ENCODE assay signal across 16 cellular contexts in the genomic region with DNA sequence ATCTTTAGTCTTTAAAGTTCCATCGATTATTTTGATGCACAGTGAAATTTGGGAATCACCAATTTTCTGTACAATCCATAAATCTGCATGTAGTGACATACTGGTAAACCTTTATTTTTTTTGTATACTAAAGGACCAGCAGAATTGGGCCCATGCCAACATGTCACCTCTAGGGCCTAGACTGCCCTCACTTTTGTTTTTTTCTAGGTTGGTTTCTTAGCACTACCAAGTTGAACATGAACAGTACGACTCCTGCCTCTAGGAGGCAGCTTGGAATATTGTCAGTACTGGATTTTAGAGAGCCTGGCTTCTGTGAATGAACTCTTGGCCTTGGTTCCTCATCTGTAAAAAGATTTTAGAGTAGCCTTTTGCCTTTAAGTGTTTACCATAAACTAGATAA. TPM values are rescaled to one million over a fixed set of nuclear protein-coding genes. Genes with fewer than 3 reads are reported as not detected.
A peak's percentile ranks its signal among the peaks of the same experiment; 100 is the strongest.
DNase-seq lines count a peak whose midpoint lies in the region; ATAC-seq, FAIRE-seq and TF ChIP-seq lines count a peak whose summit lies in the region.
"Had no signal": no experiment of that assay in that cellular context is flagged by ENCODE, and none has a peak within 500 bp of the region (broad histone marks: within the 10 kb centered on the region; RNA-seq: fewer than 3 reads in every experiment).

No MANE protein-coding gene starts in this region.

- no TSS peak for BruUV-seq in IMR-90 (replicated peaks; lab: Mats Ljungman, UMichigan)

- TF ChIP-seq CTCF in IMR-90 (conservative IDR thresholded peaks at IDR 0.05; ENCODE audit: low read depth, low read length) (0 out of 2 replicates have a peak, but pooled peaks have one; percentile 9), astrocyte of the cerebellum (IDR thresholded peaks at IDR 0.05; ENCODE audit: low read depth, low read length, missing control alignments) (peak; percentile 30), kidney (IDR thresholded peaks at IDR 0.05; ENCODE audit: borderline replicate concordance, extremely low read depth, insufficient read depth) (peak; percentile 14)

- intact Hi-C loops in IMR-90 (cut with micrococcal nuclease) = no loop called here
- intact Hi-C loops in kidney (cut with DNase I) = no loop called here

- no peak overlapping the region for H3K27ac ChIP-seq in IMR-90 (ENCODE audit: insufficient read depth, low read length)
- no peak overlapping the region for H3K27ac ChIP-seq in kidney (ENCODE audit: low read depth in 2 of 2, low read length in 2 of 2)

- H3K27me3 ChIP-seq in IMR-90 (ENCODE audit: control insufficient read depth, insufficient read depth, low read length) (no peaks in the 10 kb centered on the region), MG63 (no peaks in the 10 kb centered on the region)

- no peak overlapping the region for H3K4me3 ChIP-seq in IMR-90 (ENCODE audit: insufficient read depth, low read depth, low read length)
- no peak overlapping the region for H3K4me3 ChIP-seq in astrocyte of the cerebellum (ENCODE audit: low read depth, low read length)
- no peak overlapping the region for H3K4me3 ChIP-seq in kidney (ENCODE audit: low read length in 2 of 2)
- H3K4me3 ChIP-seq in MG63 = no peak overlapping the region

- H4K91ac ChIP-seq in IMR-90 (ENCODE audit: insufficient read depth, low read depth, low read length) = no peak overlapping the region

- in situ Hi-C loops in ACHN (cut with HindIII; ENCODE audit: low pct_ligation_motif_present, low pct_unique_long_range_greater_than_20kb, low sequenced_read_pairs) (no loop called here), IMR-90 (cut with MboI; ENCODE audit: low sequenced_read_pairs) (loop anchor here (25.0 kb wide), 2 partner anchors 353 to 803 kb away; no protein-coding TSS in a partner anchor), astrocyte of the cerebellum (cut with HindIII; ENCODE audit: low sequenced_read_pairs) (no loop called here)

- no peak overlapping the region for H3K18ac ChIP-seq in IMR-90 (ENCODE audit: low read depth, low read length)

- H2AK5ac ChIP-seq in IMR-90 (ENCODE audit: low read depth, low read length) = no peak overlapping the region

- no peak overlapping the region for H3K23ac ChIP-seq in IMR-90 (ENCODE audit: low read depth, low read length)

- H4K8ac ChIP-seq in IMR-90 (ENCODE audit: low read depth in 2 of 2, low read length in 2 of 2) = no peak overlapping the region

- H4K20me1 ChIP-seq in IMR-90 (ENCODE audit: insufficient read depth, low read length) = peaks cover 5% of the 10 kb centered on the region

- no peak overlapping the region for H2BK15ac ChIP-seq in IMR-90 (ENCODE audit: low read depth, low read length)

- H3K4me1 ChIP-seq in IMR-90 (ENCODE audit: control insufficient read depth, insufficient read depth, low read length) (no peaks in the 10 kb centered on the region), kidney (ENCODE audit: control insufficient read depth in 1 of 2, insufficient read depth in 1 of 2, low read depth in 1 of 2, low read length in 2 of 2) (no peaks in the 10 kb centered on the region)

- no peak overlapping the region for H2AFZ ChIP-seq in IMR-90 (replicated peaks; ENCODE audit: low read length, poor library complexity)

- H3K4me2 ChIP-seq in IMR-90 (ENCODE audit: low read depth, low read length) = no peak overlapping the region

- DNase-seq in ACHN (peak; percentile 11), IMR-90 (no peak), astrocyte of the cerebellum (ENCODE audit: low read depth) (no peak), kidney (no peak), MG63 (no peak)
- no peak for DNase-seq in stimulated activated naive CD8-positive, alpha-beta T cell treated with anti-CD3 and anti-CD28 coated beads, Interleukin-15, Interleukin-2, amounts not matched to agents 100 U/mL and 50 U/mL, for 24 hours
- DNase-seq: activated CD4-positive, alpha-beta T cell treated with anti-CD3 and anti-CD28 coated beads for 4 hours; caudate nucleus; GDM1; naive B cell; NCI-H146; NCI-H774; T-cell had no signal

- no peak overlapping the region for H3K14ac ChIP-seq in IMR-90 (replicated peaks; ENCODE audit: low read depth, low read length)

- no peak overlapping the region for H2BK20ac ChIP-seq in IMR-90 (ENCODE audit: low read depth, low read length)

- H3K9ac ChIP-seq in IMR-90 (ENCODE audit: low read depth, low read length) = no peak overlapping the region
- no peak overlapping the region for H3K9ac ChIP-seq in kidney (ENCODE audit: low read length in 2 of 2)

- TF ChIP-seq POLR2A in IMR-90 (IDR thresholded peaks at IDR 0.05; ENCODE audit: low read depth, low read length) = no peak

- H3K36me3 ChIP-seq in IMR-90 (ENCODE audit: control insufficient read depth, insufficient read depth, low read length) = peaks cover 10% of the 10 kb centered on the region; the same call in 1 of the 2 replicates
- H3K36me3 ChIP-seq in kidney (ENCODE audit: control insufficient read depth in 1 of 2, insufficient read depth in 2 of 2, low read length in 2 of 2) = no peaks in the 10 kb centered on the region
- peaks cover 12% of the 10 kb centered on the region for H3K36me3 ChIP-seq in MG63

- FAIRE-seq in kidney (lab: Jason Lieb, UNC) = no peak
- FAIRE-seq: urothelium cell line had no signal

- 100% methylated on average over 1 of the region's 2 CpGs; no CpG with 5 or more reads in 1 of the 2 experiments for WGBS in IMR-90 (ENCODE audit: extremely low coverage in 2 of 2, insufficient read length in 1 of 2), 2 experiments

- H3K9me1 ChIP-seq in IMR-90 (ENCODE audit: insufficient read depth, low read length) = no peaks in the 10 kb centered on the region

- POLR2A ChIA-PET in IMR-90 (lab: Charles Lee; ENCODE audit: unreplicated experiment) = no interaction called here

- no peak overlapping the region for H3K56ac ChIP-seq in IMR-90 (ENCODE audit: extremely low read depth, insufficient read depth, low read length)

- TF ChIP-seq RAD21 in IMR-90 (IDR thresholded peaks at IDR 0.05; ENCODE audit: low read length) = no peak

- no peak overlapping the region for H3K4ac ChIP-seq in IMR-90 (ENCODE audit: low read depth, low read length)

- H3K9me3 ChIP-seq in IMR-90 (ENCODE audit: control insufficient read depth, insufficient read depth, low read length) (no peaks in the 10 kb centered on the region), kidney (ENCODE audit: control insufficient read depth in 1 of 2, low read length in 2 of 2) (no peaks in the 10 kb centered on the region), MG63 (no peaks in the 10 kb centered on the region)

- H3K79me1 ChIP-seq in IMR-90 (ENCODE audit: low read depth in 1 of 2, low read length in 2 of 2) = peaks cover 20 to 38% of the 10 kb centered on the region in 2 experiments

- dilution Hi-C loops in IMR-90 (cut with HindIII; ENCODE audit: low sequenced_read_pairs, unreplicated experiment) = no loop called here

- H2BK5ac ChIP-seq in IMR-90 (ENCODE audit: low read depth, low read length, poor library complexity, severe bottlenecking) = no peak overlapping the region

- CTCF ChIA-PET in IMR-90 (lab: Yijun Ruan, JAX) = no interaction called here

- H2BK120ac ChIP-seq in IMR-90 (ENCODE audit: low read depth, low read length) = no peak overlapping the region

- no peak overlapping the region for H4K5ac ChIP-seq in IMR-90 (ENCODE audit: low read depth, low read length)

- ATAC-seq in IMR-90 (ENCODE audit: low read depth) (no peak), HG02885 (IDR thresholded peaks at IDR 0.05; ENCODE audit: poor library complexity, unreplicated experiment) (no peak), HG03139 (IDR thresholded peaks at IDR 0.05; ENCODE audit: unreplicated experiment) (no peak)
- ATAC-seq in stimulated activated naive CD8-positive, alpha-beta T cell treated with anti-CD3 and anti-CD28 coated beads, Interleukin-15, Interleukin-2, amounts not matched to agents 100 U/mL and 50 U/mL, for 24 hours = no peak
- ATAC-seq: T-cell had no signal

- no peak overlapping the region for H2AK9ac ChIP-seq in IMR-90 (replicated peaks; ENCODE audit: low read depth, low read length, poor library complexity)

TF ChIP-seq in IMR-90, 13 proteins besides CTCF, POLR2A, EP300 and RAD21 (continues in another document):
- TF ChIP-seq MAFK (IDR thresholded peaks at IDR 0.05; ENCODE audit: low read depth, low read length) (no peak), CEBPB (IDR thresholded peaks at IDR 0.05; ENCODE audit: low read depth, low read length) (no peak), MAZ (IDR thresholded peaks at IDR 0.05; ENCODE audit: borderline replicate concordance, low read depth, low read length) (no peak), SMC3 (IDR thresholded peaks at IDR 0.05; ENCODE audit: low read depth, low read length) (no peak), CHD1 (IDR thresholded peaks at IDR 0.05; ENCODE audit: low read depth, low read length) (no peak), FOS (IDR thresholded peaks at IDR 0.05; ENCODE audit: low read depth, low read length) (no peak), RFX5 (IDR thresholded peaks at IDR 0.05; ENCODE audit: low read depth, low read length) (no peak), RCOR1 (IDR thresholded peaks at IDR 0.05; ENCODE audit: insufficient replicate concordance, low read length) (no peak), MXI1 (IDR thresholded peaks at IDR 0.05; ENCODE audit: borderline replicate concordance, low read depth, low read length) (no peak)
- TF ChIP-seq, protein P1, sequence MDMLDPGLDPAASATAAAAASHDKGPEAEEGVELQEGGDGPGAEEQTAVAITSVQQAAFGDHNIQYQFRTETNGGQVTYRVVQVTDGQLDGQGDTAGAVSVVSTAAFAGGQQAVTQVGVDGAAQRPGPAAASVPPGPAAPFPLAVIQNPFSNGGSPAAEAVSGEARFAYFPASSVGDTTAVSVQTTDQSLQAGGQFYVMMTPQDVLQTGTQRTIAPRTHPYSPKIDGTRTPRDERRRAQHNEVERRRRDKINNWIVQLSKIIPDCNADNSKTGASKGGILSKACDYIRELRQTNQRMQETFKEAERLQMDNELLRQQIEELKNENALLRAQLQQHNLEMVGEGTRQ (IDR thresholded peaks at IDR 0.05; ENCODE audit: low read depth, low read length) = no peak

RNA-seq across cellular contexts. Expression of a gene that starts 32.3 kb away (rescaled TPM):
- total RNA-seq in IMR-90 (2012; rRNA removed) (6.8 and 16.1 TPM in 2 replicates), kidney (7.1 TPM)
- polyA plus RNA-seq in IMR-90 (2012; rRNA removed) (5.6 and 6.1 TPM in 2 replicates), kidney (ENCODE audit: insufficient read depth, low read depth, low replicate concordance) (17.2 TPM)
- polyA plus RNA-seq in IMR-90 (2012; cell fraction: cytosol; rRNA removed) = 2.4 and 3.6 TPM in 2 replicates
- 1.0 and 3.0 TPM in 2 replicates for polyA plus RNA-seq in IMR-90 (2012; cell fraction: nucleus; rRNA removed; ENCODE audit: low replicate concordance)
- total RNA-seq in MG63 (2014; rRNA removed; shearing (Covaris generic); ENCODE audit: low replicate concordance) = 9.9 and 12.9 TPM in 2 replicates

RNA-seq across cellular contexts. Expression of a gene that starts 32.5 kb away (rescaled TPM):
- total RNA-seq in IMR-90 (2012; rRNA removed) = 1,419 and 2,730 TPM in 2 replicates
- 4,701 and 5,087 TPM in 2 replicates for polyA plus RNA-seq in IMR-90 (2012; rRNA removed)
- polyA plus RNA-seq in IMR-90 (2012; cell fraction: cytosol; rRNA removed) = 2,854 and 3,719 TPM in 2 replicates
- 1,256 and 2,197 TPM in 2 replicates for polyA plus RNA-seq in IMR-90 (2012; cell fraction: nucleus; rRNA removed; ENCODE audit: low replicate concordance)
- total RNA-seq in kidney = 1,508 TPM
- 2,114 TPM for polyA plus RNA-seq in kidney (ENCODE audit: insufficient read depth, low read depth, low replicate concordance)
- 2,383 and 4,340 TPM in 2 replicates for total RNA-seq in MG63 (2014; rRNA removed; shearing (Covaris generic); ENCODE audit: low replicate concordance)
